Comparison of ENCODE assay signal across 8 cellular contexts in the genomic region with DNA sequence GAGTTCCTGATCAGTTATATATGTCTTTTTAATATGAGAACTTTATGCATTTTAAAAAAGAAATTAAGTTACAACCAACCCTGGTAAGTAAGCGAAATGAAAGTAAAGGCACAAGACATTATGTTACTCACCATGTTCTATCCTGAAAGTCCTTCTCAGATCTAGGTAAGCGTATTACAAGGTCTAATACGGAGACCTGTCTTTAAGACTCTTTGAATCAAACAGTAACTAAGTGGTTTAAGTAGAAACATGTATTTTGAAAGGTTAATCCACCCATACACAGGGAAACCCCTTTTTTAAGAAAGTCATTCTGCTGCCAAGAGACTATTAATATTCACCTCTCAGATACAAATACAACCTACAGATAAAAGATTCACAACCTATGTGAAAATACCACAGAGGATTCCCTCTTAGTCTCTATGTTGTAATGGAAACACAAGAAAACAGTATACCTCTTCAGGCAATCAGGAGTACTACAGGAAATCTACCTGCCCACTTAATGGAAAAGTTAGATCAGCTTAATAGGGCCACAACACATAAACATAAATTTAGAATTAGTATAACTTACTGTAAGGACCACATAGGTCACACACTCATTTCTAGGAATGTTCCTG.
DNase-seq lines count a peak whose midpoint lies in the region; ATAC-seq, FAIRE-seq and TF ChIP-seq lines count a peak whose summit lies in the region.

No MANE protein-coding gene starts in this region.

- peaks cover 42% of the 10 kb centered on the region for H3K4me1 Mint-ChIP-seq in activated CD4-positive, alpha-beta T cell treated with anti-CD3 and anti-CD28 coated beads for 36 hours
- H3K4me1 Mint-ChIP-seq in GM23338: no peaks in the 10 kb centered on the region; the same call in 2 of the 3 replicates

- no peaks in the 10 kb centered on the region for H3K36me3 ChIP-seq in GM23338 (ENCODE audit: insufficient read depth)
- no peaks in the 10 kb centered on the region for H3K36me3 ChIP-seq in small intestine (ENCODE audit: control insufficient read depth in 2 of 2, insufficient read depth in 2 of 2, low read length in 2 of 2)
- H3K36me3 ChIP-seq in psoas muscle (ENCODE audit: insufficient read depth in 1 of 2, low read depth in 1 of 2): no peaks in the 10 kb centered on the region

- H3K4me1 ChIP-seq in GM23338 (ENCODE audit: insufficient read depth) (no peaks in the 10 kb centered on the region), small intestine (ENCODE audit: control insufficient read depth in 2 of 2, insufficient read depth in 1 of 2, low read depth in 1 of 2, low read length in 1 of 2) (no peaks in the 10 kb centered on the region), psoas muscle (no peaks in the 10 kb centered on the region)

- peaks cover 2% of the 10 kb centered on the region for H3K27me3 Mint-ChIP-seq in activated CD4-positive, alpha-beta T cell treated with anti-CD3 and anti-CD28 coated beads for 36 hours
- H3K27me3 Mint-ChIP-seq in GM23338 (ENCODE audit: insufficient read depth, low read depth, poor library complexity): no peaks in the 10 kb centered on the region

- FAIRE-seq in small intestine (lab: Jason Lieb, UNC): peak; percentile 19

- H3K9me3 ChIP-seq in small intestine (ENCODE audit: control insufficient read depth, low read depth) (no peaks in the 10 kb centered on the region), psoas muscle (no peaks in the 10 kb centered on the region)

- H4K20me1 ChIP-seq in GM23338 (replicated peaks; ENCODE audit: insufficient read depth): no peaks in the 10 kb centered on the region; the same call in 1 of the 2 replicates

- H3K4me3 Mint-ChIP-seq in activated CD4-positive, alpha-beta T cell treated with anti-CD3 and anti-CD28 coated beads for 36 hours: peak overlapping the region; percentile 62
- no peak overlapping the region for H3K4me3 Mint-ChIP-seq in GM23338

- H3K9me2 ChIP-seq in GM23338 (ENCODE audit: insufficient read depth): no peaks in the 10 kb centered on the region

- peak in 1 of 2 experiments; percentile 30; a peak in 1 of 4 replicates for TF ChIP-seq CTCF in GM23338 (conservative IDR thresholded peaks at IDR 0.05; ENCODE audit: low read depth in 2 of 2)
- TF ChIP-seq CTCF in psoas muscle (IDR thresholded peaks at IDR 0.05): no peak

- H3K27ac ChIP-seq in GM23338 (ENCODE audit: low read depth) (no peak overlapping the region), small intestine (ENCODE audit: low read depth in 1 of 2, low read length in 1 of 2) (no peak overlapping the region), psoas muscle (no peak overlapping the region)

- CTCF ChIA-PET in activated CD4-positive, alpha-beta T cell treated with anti-CD3 and anti-CD28 coated beads for 36 hours (lab: Charles Lee): interaction anchor here (0.6 to 3.1 kb wide), 10 partner anchors 13 to 80 kb away, joined by 3 to 12 read pairs (median 5); no protein-coding TSS in a partner anchor

- no peaks in the 10 kb centered on the region for H3K79me2 ChIP-seq in GM23338 (replicated peaks; ENCODE audit: insufficient read depth)

- H2AFZ ChIP-seq in GM23338: no peak overlapping the region

- no peak overlapping the region for H3K4me2 ChIP-seq in GM23338

- intact Hi-C loops in activated CD4-positive, alpha-beta T cell treated with anti-CD3 and anti-CD28 coated beads for 36 hours (cut with DNase I, micrococcal nuclease): loop anchor here (1.0 to 2.0 kb wide), 7 partner anchors 16 to 51 kb away; no protein-coding TSS in a partner anchor
- intact Hi-C loops in psoas muscle (cut with DNase I): no loop called here

- H3F3A ChIP-seq in GM23338 (replicated peaks; ENCODE audit: low read depth): no peaks in the 10 kb centered on the region

- no peaks in the 10 kb centered on the region for H3K9me3 Mint-ChIP-seq in activated CD4-positive, alpha-beta T cell treated with anti-CD3 and anti-CD28 coated beads for 36 hours (ENCODE audit: low read depth)
- H3K9me3 Mint-ChIP-seq in GM23338: no peaks in the 10 kb centered on the region

- 72 to 87% (median 73%) methylated on average over 3 of the region's 3 CpGs for WGBS in small intestine, 3 donors
- 92 to 97% (median 94%) methylated on average over 3 of the region's 3 CpGs for WGBS in psoas muscle, 3 donors

- H3K27ac Mint-ChIP-seq in activated CD4-positive, alpha-beta T cell treated with anti-CD3 and anti-CD28 coated beads for 36 hours: peak overlapping the region; percentile 70
- no peak overlapping the region for H3K27ac Mint-ChIP-seq in GM23338

- no peaks in the 10 kb centered on the region for H3K36me3 Mint-ChIP-seq in activated CD4-positive, alpha-beta T cell treated with anti-CD3 and anti-CD28 coated beads for 36 hours (ENCODE audit: low read depth)
- no peaks in the 10 kb centered on the region for H3K36me3 Mint-ChIP-seq in GM23338 (ENCODE audit: low read depth)

- no peak overlapping the region for H3K4me3 ChIP-seq in GM23338
- H3K4me3 ChIP-seq in small intestine (ENCODE audit: low read depth in 1 of 2, low read length in 2 of 2): no peak overlapping the region
- H3K4me3 ChIP-seq in psoas muscle: no peak overlapping the region

- DNase-seq in activated CD4-positive, alpha-beta T cell treated with anti-CD3 and anti-CD28 coated beads for 36 hours: no peak
- DNase-seq in activated CD4-positive, alpha-beta T cell treated with anti-CD3 and anti-CD28 coated beads, Interleukin-2, amount 50 U/mL, for 48 hours: no peak
- peak; percentile 36 for DNase-seq in GM23338 (ENCODE audit: low spot score)
- no peak for DNase-seq in small intestine
- no peak for DNase-seq in NCI-H226
- DNase-seq in psoas muscle: no peak
- DNase-seq in NCI-H2196 (lab: John Stamatoyannopoulos, UW; ENCODE audit: unreplicated experiment): no peak

- POLR2A ChIA-PET in activated CD4-positive, alpha-beta T cell treated with anti-CD3 and anti-CD28 coated beads for 36 hours (lab: Charles Lee): interaction anchor here (0.7 kb wide), 1 partner anchor 16 kb away, joined by 4 read pairs; no protein-coding TSS in a partner anchor

- no peaks in the 10 kb centered on the region for H3K27me3 ChIP-seq in GM23338 (ENCODE audit: insufficient read depth)
- H3K27me3 ChIP-seq in small intestine (ENCODE audit: control insufficient read depth in 2 of 2, insufficient read depth in 2 of 2, low read length in 2 of 2): no peaks in the 10 kb centered on the region
- no peaks in the 10 kb centered on the region for H3K27me3 ChIP-seq in psoas muscle (ENCODE audit: insufficient read depth in 3 of 3, low read length in 2 of 3)

- ATAC-seq in activated CD4-positive, alpha-beta T cell treated with anti-CD3 and anti-CD28 coated beads for 36 hours: peak; percentile 93
- ATAC-seq in GM23338 (peak; percentile 79), HG03575 (IDR thresholded peaks at IDR 0.05; ENCODE audit: extremely low read depth, insufficient number of reproducible peaks, low FRiP score, unreplicated experiment) (peak; percentile 81), psoas muscle (no peak)

TF ChIP-seq in GM23338, 12 proteins besides CTCF, POLR2A, EP300 and RAD21:
- no peak for TF ChIP-seq JUNB (IDR thresholded peaks at IDR 0.05; ENCODE audit: unreplicated experiment)
TF ChIP-seq in GM23338: peak in this region for 0.

Comparison
In these comparisons a context has a peak if more than half of its experiments do, and no peak if none do; other contexts are left out.
1. ATAC-seq: peak in activated CD4-positive, alpha-beta T cell treated with anti-CD3 and anti-CD28 coated beads for 36 hours (single experiment), GM23338 (single experiment) and HG03575 (single experiment); none in psoas muscle (0 of 4).
2. intact Hi-C loops: an anchor here in activated CD4-positive, alpha-beta T cell treated with anti-CD3 and anti-CD28 coated beads for 36 hours (1.0 to 2.0 kb wide); none called in psoas muscle.